In genomic region chr2:53473236-53473635, GRCh38 we compare ENCODE assay signal across 9 cellular contexts.
A peak's percentile ranks its signal among the peaks of the same experiment; 100 is the strongest.
DNase-seq lines count a peak whose midpoint lies in the region; ATAC-seq and TF ChIP-seq lines count a peak whose summit lies in the region.
"Had no signal": no experiment of that assay in that cellular context is flagged by ENCODE, and none has a peak within 500 bp of the region (broad histone marks: within the 10 kb centered on the region; RNA-seq: fewer than 3 reads in every experiment).

No MANE protein-coding gene starts in this region.

- H3K27ac ChIP-seq in neural progenitor cell, result no peak overlapping the region
- H3K27ac ChIP-seq: thoracic aorta had no signal

- no peak overlapping the region for H2AFZ ChIP-seq in neural progenitor cell (replicated peaks)

- no peaks in the 10 kb centered on the region for H3K27me3 Mint-ChIP-seq in neural progenitor cell (ENCODE audit: insufficient read depth, low read depth)
- no peaks in the 10 kb centered on the region for H3K27me3 Mint-ChIP-seq in stimulated activated naive CD8-positive, alpha-beta T cell treated with anti-CD3 and anti-CD28 coated beads, Interleukin-15, amount 100 ng/mL, for 72 hours

- H3K79me2 ChIP-seq in neural progenitor cell (ENCODE audit: low read depth), result no peaks in the 10 kb centered on the region

- H3K4me2 ChIP-seq in neural progenitor cell, result no peak overlapping the region

- no peaks in the 10 kb centered on the region for H3K36me3 ChIP-seq in neural progenitor cell
- H3K36me3 ChIP-seq: thoracic aorta had no signal

- H3K4me3 ChIP-seq in neural progenitor cell, result no peak overlapping the region
- H3K4me3 ChIP-seq: thoracic aorta had no signal

- H4K20me1 ChIP-seq in neural progenitor cell (ENCODE audit: low read depth), result no peaks in the 10 kb centered on the region

- in situ Hi-C loops in KBM-7 (cut with MboI; ENCODE audit: low pct_unique_long_range_greater_than_20kb, low sequenced_read_pairs), result no loop called here

- DNase-seq in NCI-H1436 (lab: John Stamatoyannopoulos, UW) (peak; percentile 9), NCI-H1436 treated with DMSO at 0.1 percent for 48 hours (lab: John Stamatoyannopoulos, UW) (no peak), KBM-7 (peak; percentile 1), SW480 (ENCODE audit: low spot score) (peak; percentile 34), neural progenitor cell (ENCODE audit: low spot score) (peak; percentile 28), NCI-H446 treated with DMSO at 0.1 percent for 48 hours (lab: John Stamatoyannopoulos, UW) (no peak)
- DNase-seq in stimulated activated naive CD8-positive, alpha-beta T cell treated with anti-CD3 and anti-CD28 coated beads, Interleukin-15, amount 100 ng/mL, for 72 hours, result no peak

- no peaks in the 10 kb centered on the region for H3K4me1 ChIP-seq in neural progenitor cell

- ATAC-seq in HG03175 (IDR thresholded peaks at IDR 0.05; ENCODE audit: unreplicated experiment), result no peak
- no peak for ATAC-seq in stimulated activated naive CD8-positive, alpha-beta T cell treated with anti-CD3 and anti-CD28 coated beads, Interleukin-15, amount 100 ng/mL, for 72 hours

- H3K9ac ChIP-seq in neural progenitor cell, result no peak overlapping the region

- peaks cover 5% of the 10 kb centered on the region for H3K9me3 Mint-ChIP-seq in neural progenitor cell
- H3K9me3 Mint-ChIP-seq in stimulated activated naive CD8-positive, alpha-beta T cell treated with anti-CD3 and anti-CD28 coated beads, Interleukin-15, amount 100 ng/mL, for 72 hours, result no peaks in the 10 kb centered on the region

- no peaks in the 10 kb centered on the region for H3F3A ChIP-seq in neural progenitor cell (ENCODE audit: low read depth)

- TF ChIP-seq CTCF in neural progenitor cell (IDR thresholded peaks at IDR 0.05), result peak; percentile 27

- no peaks in the 10 kb centered on the region for H3K36me3 Mint-ChIP-seq in neural progenitor cell

- no peak overlapping the region for H3K27ac Mint-ChIP-seq in neural progenitor cell
- H3K27ac Mint-ChIP-seq in stimulated activated naive CD8-positive, alpha-beta T cell treated with anti-CD3 and anti-CD28 coated beads, Interleukin-15, amount 100 ng/mL, for 72 hours, result no peak overlapping the region

- no peak overlapping the region for H3K4me3 Mint-ChIP-seq in neural progenitor cell
- H3K4me3 Mint-ChIP-seq in stimulated activated naive CD8-positive, alpha-beta T cell treated with anti-CD3 and anti-CD28 coated beads, Interleukin-15, amount 100 ng/mL, for 72 hours, result no peak overlapping the region

- no peaks in the 10 kb centered on the region for H3K9me3 ChIP-seq in neural progenitor cell (ENCODE audit: low read depth)
- H3K9me3 ChIP-seq: thoracic aorta had no signal

- no peaks in the 10 kb centered on the region for H3K27me3 ChIP-seq in neural progenitor cell

- peaks cover 10% of the 10 kb centered on the region for H3K4me1 Mint-ChIP-seq in neural progenitor cell
- H3K4me1 Mint-ChIP-seq in stimulated activated naive CD8-positive, alpha-beta T cell treated with anti-CD3 and anti-CD28 coated beads, Interleukin-15, amount 100 ng/mL, for 72 hours, result no peaks in the 10 kb centered on the region

Comparison
In these comparisons a context has a peak if more than half of its experiments do, and no peak if none do; other contexts are left out.
1. DNase-seq: peak in NCI-H1436 (single experiment), KBM-7 (single experiment), SW480 (single experiment) and neural progenitor cell (single experiment); none in NCI-H1436 treated with DMSO at 0.1 percent for 48 hours (single experiment), NCI-H446 treated with DMSO at 0.1 percent for 48 hours (single experiment) and stimulated activated naive CD8-positive, alpha-beta T cell treated with anti-CD3 and anti-CD28 coated beads, Interleukin-15, amount 100 ng/mL, for 72 hours (0 of 2).